Comparison of ENCODE assay signal across 11 cellular contexts in genomic region chrX:48520455-48520854, GRCh38. TPM values are rescaled to one million over a fixed set of nuclear protein-coding genes. Genes with fewer than 3 reads are reported as not detected.
DNase-seq lines count a peak whose midpoint lies in the region; ATAC-seq, FAIRE-seq and TF ChIP-seq lines count a peak whose summit lies in the region.
"Had no signal": no experiment of that assay in that cellular context is flagged by ENCODE, and none has a peak within 500 bp of the region (broad histone marks: within the 10 kb centered on the region; RNA-seq: fewer than 3 reads in every experiment).

No MANE protein-coding gene starts in this region.

- DNase-seq in DND-41 (peak; percentile 33), astrocyte (ENCODE audit: low read depth) (no peak), osteocyte (ENCODE audit: extremely low spot score, unreplicated experiment) (no peak), lower lobe of right lung (no peak), NCI-H510A (lab: John Stamatoyannopoulos, UW) (no peak)
- DNase-seq: activated effector memory CD4-positive, alpha-beta T cell treated with Interleukin-2 at 50 U/mL for 16 hours; kidney glomerular epithelial cell; WERI-Rb-1 had no signal

- no peaks in the 10 kb centered on the region for H3K9me3 ChIP-seq in DND-41 (ENCODE audit: insufficient read depth, low read length, severe bottlenecking)
- no peaks in the 10 kb centered on the region for H3K9me3 ChIP-seq in Loucy (ENCODE audit: insufficient read depth, low read depth, low read length)
- H3K9me3 ChIP-seq in astrocyte (ENCODE audit: insufficient read depth, low read depth, low read length) = no peaks in the 10 kb centered on the region
- H3K9me3 ChIP-seq in lower lobe of right lung = no peaks in the 10 kb centered on the region

- H3K9ac ChIP-seq in DND-41 (ENCODE audit: low read depth, low read length) = no peak overlapping the region
- peak overlapping the region; percentile 87 for H3K9ac ChIP-seq in Loucy (ENCODE audit: low read depth, low read length, poor library complexity, severe bottlenecking)
- H3K9ac ChIP-seq in astrocyte (ENCODE audit: low read length) = no peak overlapping the region

- FAIRE-seq in astrocyte (lab: Jason Lieb, UNC) = no peak

- H3K79me2 ChIP-seq in DND-41 (ENCODE audit: insufficient read depth, low read length) (peaks cover 29% of the 10 kb centered on the region), Loucy (ENCODE audit: insufficient read depth, low read length) (peaks cover 33% of the 10 kb centered on the region), astrocyte (ENCODE audit: insufficient read depth, low read length) (peaks cover 10% of the 10 kb centered on the region)

- H3K36me3 ChIP-seq in DND-41 (ENCODE audit: insufficient read depth, low read length) = peaks cover 10% of the 10 kb centered on the region
- H3K36me3 ChIP-seq in Loucy (ENCODE audit: insufficient read depth, low read length) = no peaks in the 10 kb centered on the region
- H3K36me3 ChIP-seq in astrocyte (ENCODE audit: insufficient read depth, low read length) = no peaks in the 10 kb centered on the region
- H3K36me3 ChIP-seq in lower lobe of right lung = no peaks in the 10 kb centered on the region

- peaks cover 4% of the 10 kb centered on the region; the same call in 1 of the 2 replicates for H3F3A ChIP-seq in Loucy (ENCODE audit: low read depth)

- ATAC-seq in DND-41 (ENCODE audit: insufficient read depth, low read depth) (no peak), lower lobe of right lung (no peak), GM19324 (IDR thresholded peaks at IDR 0.05; ENCODE audit: low FRiP score, unreplicated experiment) (no peak)

- H4K20me1 ChIP-seq in DND-41 (ENCODE audit: insufficient read depth, low read length) (no peaks in the 10 kb centered on the region), Loucy (ENCODE audit: insufficient read depth, low read length, poor library complexity, severe bottlenecking) (peaks cover 9% of the 10 kb centered on the region), astrocyte (ENCODE audit: insufficient read depth, low read length) (no peaks in the 10 kb centered on the region)

- no peaks in the 10 kb centered on the region for H3K9me2 ChIP-seq in Loucy (replicated peaks; ENCODE audit: low read depth, low read length)

- H3K27me3 Mint-ChIP-seq in astrocyte (ENCODE audit: low read depth, unreplicated experiment) (no peaks in the 10 kb centered on the region), osteocyte (ENCODE audit: unreplicated experiment) (no peaks in the 10 kb centered on the region)

- TF ChIP-seq CTCF in DND-41 (IDR thresholded peaks at IDR 0.05; ENCODE audit: borderline replicate concordance, extremely low read depth, low read length, poor library complexity, severe bottlenecking) (no peak), Loucy (conservative IDR thresholded peaks at IDR 0.05; ENCODE audit: low read length) (no peak), astrocyte (IDR thresholded peaks at IDR 0.05; ENCODE audit: insufficient read depth, low read depth, low read length) (no peak), osteocyte (IDR thresholded peaks at IDR 0.05) (no peak), lower lobe of right lung (IDR thresholded peaks at IDR 0.05) (no peak)

- no peak overlapping the region for H3K27ac ChIP-seq in DND-41 (ENCODE audit: low read length)
- H3K27ac ChIP-seq in astrocyte (ENCODE audit: low read depth, low read length) = no peak overlapping the region
- H3K27ac ChIP-seq in lower lobe of right lung = no peak overlapping the region

- no peak overlapping the region for H3K4me3 ChIP-seq in DND-41 (ENCODE audit: low read depth in 1 of 2, low read length in 2 of 2)
- H3K4me3 ChIP-seq in Loucy (ENCODE audit: low read length, poor library complexity, severe bottlenecking) = peak overlapping the region; percentile 89
- no peak overlapping the region for H3K4me3 ChIP-seq in astrocyte (ENCODE audit: insufficient read depth, low read depth, low read length)
- H3K4me3 ChIP-seq in lower lobe of right lung = no peak overlapping the region

- intact Hi-C loops in lower lobe of right lung (cut with DNase I) = no loop called here

- peaks cover 5% of the 10 kb centered on the region for H3K36me3 Mint-ChIP-seq in astrocyte (ENCODE audit: low read depth, unreplicated experiment)
- no peaks in the 10 kb centered on the region for H3K36me3 Mint-ChIP-seq in osteocyte (ENCODE audit: unreplicated experiment)

- H3K27me3 ChIP-seq in DND-41 (ENCODE audit: insufficient read depth, low read length, poor library complexity) = no peaks in the 10 kb centered on the region
- no peaks in the 10 kb centered on the region for H3K27me3 ChIP-seq in Loucy (ENCODE audit: insufficient read depth, low read length, poor library complexity, severe bottlenecking)
- no peaks in the 10 kb centered on the region for H3K27me3 ChIP-seq in astrocyte (ENCODE audit: insufficient read depth, low read length)
- no peaks in the 10 kb centered on the region for H3K27me3 ChIP-seq in lower lobe of right lung (ENCODE audit: low read depth)

- H3K4me1 ChIP-seq in DND-41 (ENCODE audit: insufficient read depth, low read length) = peaks cover 37% of the 10 kb centered on the region
- peaks cover 26% of the 10 kb centered on the region for H3K4me1 ChIP-seq in Loucy (ENCODE audit: insufficient read depth, low read length, poor library complexity, severe bottlenecking)
- H3K4me1 ChIP-seq in astrocyte (ENCODE audit: insufficient read depth, low read length) = peaks cover 4% of the 10 kb centered on the region
- H3K4me1 ChIP-seq in lower lobe of right lung = peaks cover 6% of the 10 kb centered on the region

- no peaks in the 10 kb centered on the region for H3K9me3 Mint-ChIP-seq in astrocyte (ENCODE audit: unreplicated experiment)
- no peaks in the 10 kb centered on the region for H3K9me3 Mint-ChIP-seq in osteocyte (ENCODE audit: unreplicated experiment)

- H3K4me3 Mint-ChIP-seq in astrocyte (ENCODE audit: unreplicated experiment) = no peak overlapping the region
- H3K4me3 Mint-ChIP-seq in osteocyte (ENCODE audit: unreplicated experiment) = peak overlapping the region; percentile 54

- H3K4me1 Mint-ChIP-seq in astrocyte (ENCODE audit: low read depth, unreplicated experiment) (no peaks in the 10 kb centered on the region), osteocyte (ENCODE audit: unreplicated experiment) (peaks cover 3% of the 10 kb centered on the region)

- H3K4me2 ChIP-seq in DND-41 (ENCODE audit: insufficient read depth, low read length) (peak overlapping the region; percentile 79; the same call in 1 of the 2 replicates), Loucy (ENCODE audit: low read depth, low read length, poor library complexity, severe bottlenecking) (peak overlapping the region; percentile 97), astrocyte (ENCODE audit: low read length) (no peak overlapping the region)

- H2AFZ ChIP-seq in DND-41 (ENCODE audit: low read depth, low read length) (peak overlapping the region; percentile 75), Loucy (ENCODE audit: low read length) (no peak overlapping the region), astrocyte (ENCODE audit: low read depth, low read length) (no peak overlapping the region)

- peak overlapping the region; percentile 41 for H3K27ac Mint-ChIP-seq in astrocyte (ENCODE audit: unreplicated experiment)
- peak overlapping the region; percentile 24 for H3K27ac Mint-ChIP-seq in osteocyte (ENCODE audit: unreplicated experiment)

RNA-seq across cellular contexts. Expression of gene EBP, which starts 1.2 kb away (rescaled TPM):
- total RNA-seq in astrocyte (50.0 and 66.0 TPM in 2 replicates), osteocyte (39.3 and 42.5 TPM in 2 replicates), lower lobe of right lung (74.0 TPM)

RNA-seq across cellular contexts. Expression of gene PORCN, which starts 11.7 kb away (rescaled TPM):
- total RNA-seq in astrocyte (30.3 and 30.5 TPM in 2 replicates), osteocyte (16.9 and 20.2 TPM in 2 replicates), lower lobe of right lung (6.1 TPM)

RNA-seq across cellular contexts. Expression of gene TBC1D25, which starts 19.1 kb away (rescaled TPM):
- total RNA-seq in astrocyte (13.1 and 13.6 TPM in 2 replicates), osteocyte (16.4 and 19.9 TPM in 2 replicates), lower lobe of right lung (12.0 TPM)

RNA-seq across cellular contexts. Expression of gene FTSJ1, which starts 44.5 kb away (rescaled TPM):
- total RNA-seq in astrocyte (64.4 and 73.5 TPM in 2 replicates), osteocyte (47.6 and 57.1 TPM in 2 replicates), lower lobe of right lung (30.2 TPM)

RNA-seq across cellular contexts. Expression of gene SLC38A5, which starts 50.4 kb away (rescaled TPM):
- 36.0 and 51.6 TPM in 2 replicates for total RNA-seq in astrocyte
- total RNA-seq in osteocyte = not detected in 2 replicates
- 15.9 TPM for total RNA-seq in lower lobe of right lung
- total RNA-seq: SK-MEL-5 had no signal
